2 cellular contexts compared by ENCODE assay signal in the genomic region with DNA sequence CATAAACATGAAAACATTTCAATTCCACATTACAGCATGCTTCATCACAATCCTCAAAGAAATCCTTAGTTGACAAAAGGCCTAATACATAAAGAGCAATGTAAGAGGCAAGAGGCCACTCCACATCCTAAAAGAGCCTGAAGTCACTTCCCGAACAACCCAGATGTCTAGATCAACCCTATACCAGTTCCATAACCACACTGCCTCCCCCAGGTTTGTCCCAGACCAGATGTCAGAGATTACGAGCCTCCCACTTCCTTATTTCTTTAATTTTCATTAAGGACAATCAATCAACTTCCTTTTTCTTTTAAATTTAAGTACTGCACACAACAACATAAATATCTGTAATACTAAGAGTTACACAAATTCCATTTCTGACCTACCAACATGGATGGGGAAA. TPM values are rescaled to one million over a fixed set of nuclear protein-coding genes. Genes with fewer than 3 reads are reported as not detected.
"Had no signal": no experiment of that assay in that cellular context is flagged by ENCODE, and none has a peak within 500 bp of the region (broad histone marks: within the 10 kb centered on the region; RNA-seq: fewer than 3 reads in every experiment).

No MANE protein-coding gene starts in this region.

RNA-seq across cellular contexts. Expression of gene FAM72D, which starts 16.0 kb away (rescaled TPM):
- total RNA-seq: body of pancreas, cardiac septum had no signal
